In genomic region chr6:148479498-148479897, GRCh38 we compare ENCODE assay signal across 22 cellular contexts.
"Had no signal": no experiment of that assay in that cellular context is flagged by ENCODE, and none has a peak within 500 bp of the region (broad histone marks: within the 10 kb centered on the region; RNA-seq: fewer than 3 reads in every experiment).

No MANE protein-coding gene starts in this region.

- H3K27me3 ChIP-seq: colonic mucosa, esophagus squamous epithelium, hepatocyte, left lung, ovary, stomach, testis, tibial artery had no signal

- H3K36me3 ChIP-seq: colonic mucosa, ovary had no signal

- H3K27ac ChIP-seq: colonic mucosa, hepatocyte, left lung, lower lobe of right lung, ovary, stomach, testis, tibial artery had no signal

- H3K4me3 ChIP-seq: colonic mucosa, esophagus squamous epithelium, hepatocyte, left lung, lower lobe of right lung, ovary, smooth muscle cell, stomach, testis, tibial artery had no signal

- ATAC-seq: left lung, lower lobe of right lung, natural killer cell, sciatic nerve had no signal

- H3K9me3 ChIP-seq: colonic mucosa, esophagus squamous epithelium, left lung, lower lobe of right lung, ovary, stomach, testis, tibial artery had no signal

- H3K4me1 ChIP-seq: colonic mucosa, esophagus squamous epithelium, left lung, lower lobe of right lung, stomach, testis, tibial artery had no signal

- DNase-seq: colonic mucosa; effector memory CD4-positive, alpha-beta T cell; esophagus squamous epithelium; foreskin melanocyte; kidney; left lung; lower lobe of right lung; natural killer cell; occipital lobe; ovary; retina; stimulated activated CD4-positive, alpha-beta T cell treated with anti-CD3 and anti-CD28 coated beads, Interleukin-12 subunit alpha, Interleukin-12 subunit beta, amount 100 ng/mL, for 4 hours; stimulated activated CD4-positive, alpha-beta T cell treated with anti-CD3 and anti-CD28 coated beads, Interleukin-1b, Interleukin-23, amount 100 ng/mL, for 48 hours; stimulated activated CD4-positive, alpha-beta T cell treated with anti-CD3 and anti-CD28 coated beads, Interleukin-4, amount 100 ng/mL, for 1 hour; stimulated activated CD8-positive, alpha-beta memory T cell treated with anti-CD3 and anti-CD28 coated beads, Interleukin-4, amount 100 ng/mL, for 48 hours; stimulated activated naive CD4-positive, alpha-beta T cell treated with Interleukin-2 at 50 U/mL for 16 hours; stomach; testis; tibial artery had no signal
